Comparison of ENCODE assay signal across 1 cellular context in the genomic region with DNA sequence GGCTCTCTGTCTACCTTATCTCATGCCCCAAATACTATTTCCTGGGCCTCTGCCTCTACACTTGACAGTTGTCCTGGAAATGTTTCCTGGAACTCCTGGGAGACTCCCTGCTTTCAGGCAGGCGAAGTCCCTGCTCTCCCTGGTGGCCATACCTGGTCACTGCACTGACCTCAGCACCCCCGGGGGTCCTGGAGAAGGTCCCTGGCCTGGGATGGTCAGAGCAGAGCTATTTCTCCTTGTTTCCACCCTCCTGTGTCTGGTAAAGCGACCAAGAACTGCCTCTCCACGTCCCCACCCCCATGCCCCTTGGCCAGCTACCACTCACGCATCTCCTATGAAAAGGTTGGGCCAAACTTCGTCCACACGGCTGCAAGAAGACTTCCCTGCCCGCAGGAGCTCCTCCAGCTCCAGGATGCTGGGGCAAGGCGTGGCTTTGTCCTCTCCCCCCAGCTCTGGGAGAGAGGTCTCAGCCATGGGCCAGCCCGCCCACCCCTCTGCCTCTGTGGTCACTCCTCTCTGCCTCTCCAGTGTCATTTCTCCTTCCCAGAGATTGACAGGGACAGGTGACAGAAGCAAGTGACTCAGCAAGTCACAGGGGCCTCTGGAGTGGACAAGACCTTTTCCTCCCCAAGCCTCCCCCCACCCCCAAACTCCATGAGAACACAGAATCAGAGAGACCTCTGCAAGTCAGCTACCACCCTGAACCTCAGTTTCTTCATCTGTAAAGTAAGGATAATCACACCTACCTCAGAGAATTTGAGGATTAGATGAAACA.
TF ChIP-seq lines count a peak whose summit lies in the region.

No MANE protein-coding gene starts in this region.

TF ChIP-seq in K562, 482 proteins besides CTCF, POLR2A, EP300 and RAD21 (continued from another document and continues in another):
- TF ChIP-seq HMGXB4 (CRISPR knock-in tag; IDR thresholded peaks at IDR 0.05) (no peak), HNRNPLL (IDR thresholded peaks at IDR 0.05; ENCODE audit: low read depth, low read length, poor library complexity, severe bottlenecking) (no peak), MEF2A (IDR thresholded peaks at IDR 0.05; ENCODE audit: control insufficient read depth, low read depth, low read length) (no peak), FOXK1 (CRISPR knock-in tag; IDR thresholded peaks at IDR 0.05; ENCODE audit: borderline replicate concordance) (0 out of 2 replicates have a peak, but pooled peaks have one; percentile 24), TOE1 (IDR thresholded peaks at IDR 0.05; ENCODE audit: borderline replicate concordance) (0 out of 2 replicates have a peak, but pooled peaks have one; percentile 28), TOE1 (CRISPR knock-in tag; IDR thresholded peaks at IDR 0.05; ENCODE audit: borderline replicate concordance, low read depth) (no peak), SMAD1 (IDR thresholded peaks at IDR 0.05; ENCODE audit: low read depth, low read length, partially characterized antibody) (peak; percentile 27), MCM3 (IDR thresholded peaks at IDR 0.05) (no peak), SMARCC2 (IDR thresholded peaks at IDR 0.05; ENCODE audit: low read depth) (no peak), EGR1 (conservative IDR thresholded peaks at IDR 0.05) (peak; percentile 75), ZNF197 (CRISPR knock-in tag; IDR thresholded peaks at IDR 0.05; ENCODE audit: low read depth) (no peak), VEZF1 (CRISPR knock-in tag; IDR thresholded peaks at IDR 0.05) (peak; percentile 78; the same call in 1 of the 2 replicates), ELF1 (tag; IDR thresholded peaks at IDR 0.05) (no peak), AFF1 (IDR thresholded peaks at IDR 0.05; ENCODE audit: low read depth in 1 of 2, partially characterized antibody in 2 of 2) (peak in 1 of 2 experiments; percentile 19), POLR2AphosphoS2 (IDR thresholded peaks at IDR 0.05; ENCODE audit: low read length) (no peak), GTF2F1 (IDR thresholded peaks at IDR 0.05; ENCODE audit: low read depth, low read length) (no peak), ZKSCAN3 (CRISPR knock-in tag; IDR thresholded peaks at IDR 0.05) (no peak), RBM14 (IDR thresholded peaks at IDR 0.05; ENCODE audit: borderline replicate concordance, insufficient read depth, low read depth, low read length) (no peak), ZFX (CRISPR knock-in tag; IDR thresholded peaks at IDR 0.05) (peak; percentile 62), ZNF347 (CRISPR knock-in tag; IDR thresholded peaks at IDR 0.05; ENCODE audit: low read depth) (no peak), CREB1 (IDR thresholded peaks at IDR 0.05) (no peak), CREB1 (CRISPR knock-in tag; IDR thresholded peaks at IDR 0.05) (peak; percentile 21; the same call in 1 of the 2 replicates), TCF7 (IDR thresholded peaks at IDR 0.05; ENCODE audit: borderline replicate concordance) (no peak), ZNF507 (tag; conservative IDR thresholded peaks at IDR 0.05) (no peak), TRIM28 (IDR thresholded peaks at IDR 0.05) (no peak), POLR2G (IDR thresholded peaks at IDR 0.05; ENCODE audit: low read depth, low read length) (peak; percentile 68), KLF16 (IDR thresholded peaks at IDR 0.05) (0 out of 2 replicates have a peak, but pooled peaks have one; percentile 36)
- TF ChIP-seq, protein P1, sequence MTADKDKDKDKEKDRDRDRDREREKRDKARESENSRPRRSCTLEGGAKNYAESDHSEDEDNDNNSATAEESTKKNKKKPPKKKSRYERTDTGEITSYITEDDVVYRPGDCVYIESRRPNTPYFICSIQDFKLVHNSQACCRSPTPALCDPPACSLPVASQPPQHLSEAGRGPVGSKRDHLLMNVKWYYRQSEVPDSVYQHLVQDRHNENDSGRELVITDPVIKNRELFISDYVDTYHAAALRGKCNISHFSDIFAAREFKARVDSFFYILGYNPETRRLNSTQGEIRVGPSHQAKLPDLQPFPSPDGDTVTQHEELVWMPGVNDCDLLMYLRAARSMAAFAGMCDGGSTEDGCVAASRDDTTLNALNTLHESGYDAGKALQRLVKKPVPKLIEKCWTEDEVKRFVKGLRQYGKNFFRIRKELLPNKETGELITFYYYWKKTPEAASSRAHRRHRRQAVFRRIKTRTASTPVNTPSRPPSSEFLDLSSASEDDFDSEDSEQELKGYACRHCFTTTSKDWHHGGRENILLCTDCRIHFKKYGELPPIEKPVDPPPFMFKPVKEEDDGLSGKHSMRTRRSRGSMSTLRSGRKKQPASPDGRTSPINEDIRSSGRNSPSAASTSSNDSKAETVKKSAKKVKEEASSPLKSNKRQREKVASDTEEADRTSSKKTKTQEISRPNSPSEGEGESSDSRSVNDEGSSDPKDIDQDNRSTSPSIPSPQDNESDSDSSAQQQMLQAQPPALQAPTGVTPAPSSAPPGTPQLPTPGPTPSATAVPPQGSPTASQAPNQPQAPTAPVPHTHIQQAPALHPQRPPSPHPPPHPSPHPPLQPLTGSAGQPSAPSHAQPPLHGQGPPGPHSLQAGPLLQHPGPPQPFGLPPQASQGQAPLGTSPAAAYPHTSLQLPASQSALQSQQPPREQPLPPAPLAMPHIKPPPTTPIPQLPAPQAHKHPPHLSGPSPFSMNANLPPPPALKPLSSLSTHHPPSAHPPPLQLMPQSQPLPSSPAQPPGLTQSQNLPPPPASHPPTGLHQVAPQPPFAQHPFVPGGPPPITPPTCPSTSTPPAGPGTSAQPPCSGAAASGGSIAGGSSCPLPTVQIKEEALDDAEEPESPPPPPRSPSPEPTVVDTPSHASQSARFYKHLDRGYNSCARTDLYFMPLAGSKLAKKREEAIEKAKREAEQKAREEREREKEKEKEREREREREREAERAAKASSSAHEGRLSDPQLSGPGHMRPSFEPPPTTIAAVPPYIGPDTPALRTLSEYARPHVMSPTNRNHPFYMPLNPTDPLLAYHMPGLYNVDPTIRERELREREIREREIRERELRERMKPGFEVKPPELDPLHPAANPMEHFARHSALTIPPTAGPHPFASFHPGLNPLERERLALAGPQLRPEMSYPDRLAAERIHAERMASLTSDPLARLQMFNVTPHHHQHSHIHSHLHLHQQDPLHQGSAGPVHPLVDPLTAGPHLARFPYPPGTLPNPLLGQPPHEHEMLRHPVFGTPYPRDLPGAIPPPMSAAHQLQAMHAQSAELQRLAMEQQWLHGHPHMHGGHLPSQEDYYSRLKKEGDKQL (CRISPR knock-in tag; IDR thresholded peaks at IDR 0.05; ENCODE audit: borderline replicate concordance) = no peak
- TF ChIP-seq, protein P2, sequence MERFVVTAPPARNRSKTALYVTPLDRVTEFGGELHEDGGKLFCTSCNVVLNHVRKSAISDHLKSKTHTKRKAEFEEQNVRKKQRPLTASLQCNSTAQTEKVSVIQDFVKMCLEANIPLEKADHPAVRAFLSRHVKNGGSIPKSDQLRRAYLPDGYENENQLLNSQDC (CRISPR knock-in tag; IDR thresholded peaks at IDR 0.05) = no peak
- TF ChIP-seq, protein P3, sequence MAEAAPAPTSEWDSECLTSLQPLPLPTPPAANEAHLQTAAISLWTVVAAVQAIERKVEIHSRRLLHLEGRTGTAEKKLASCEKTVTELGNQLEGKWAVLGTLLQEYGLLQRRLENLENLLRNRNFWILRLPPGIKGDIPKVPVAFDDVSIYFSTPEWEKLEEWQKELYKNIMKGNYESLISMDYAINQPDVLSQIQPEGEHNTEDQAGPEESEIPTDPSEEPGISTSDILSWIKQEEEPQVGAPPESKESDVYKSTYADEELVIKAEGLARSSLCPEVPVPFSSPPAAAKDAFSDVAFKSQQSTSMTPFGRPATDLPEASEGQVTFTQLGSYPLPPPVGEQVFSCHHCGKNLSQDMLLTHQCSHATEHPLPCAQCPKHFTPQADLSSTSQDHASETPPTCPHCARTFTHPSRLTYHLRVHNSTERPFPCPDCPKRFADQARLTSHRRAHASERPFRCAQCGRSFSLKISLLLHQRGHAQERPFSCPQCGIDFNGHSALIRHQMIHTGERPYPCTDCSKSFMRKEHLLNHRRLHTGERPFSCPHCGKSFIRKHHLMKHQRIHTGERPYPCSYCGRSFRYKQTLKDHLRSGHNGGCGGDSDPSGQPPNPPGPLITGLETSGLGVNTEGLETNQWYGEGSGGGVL (CRISPR knock-in tag; IDR thresholded peaks at IDR 0.05) = no peak
- TF ChIP-seq, protein P4, sequence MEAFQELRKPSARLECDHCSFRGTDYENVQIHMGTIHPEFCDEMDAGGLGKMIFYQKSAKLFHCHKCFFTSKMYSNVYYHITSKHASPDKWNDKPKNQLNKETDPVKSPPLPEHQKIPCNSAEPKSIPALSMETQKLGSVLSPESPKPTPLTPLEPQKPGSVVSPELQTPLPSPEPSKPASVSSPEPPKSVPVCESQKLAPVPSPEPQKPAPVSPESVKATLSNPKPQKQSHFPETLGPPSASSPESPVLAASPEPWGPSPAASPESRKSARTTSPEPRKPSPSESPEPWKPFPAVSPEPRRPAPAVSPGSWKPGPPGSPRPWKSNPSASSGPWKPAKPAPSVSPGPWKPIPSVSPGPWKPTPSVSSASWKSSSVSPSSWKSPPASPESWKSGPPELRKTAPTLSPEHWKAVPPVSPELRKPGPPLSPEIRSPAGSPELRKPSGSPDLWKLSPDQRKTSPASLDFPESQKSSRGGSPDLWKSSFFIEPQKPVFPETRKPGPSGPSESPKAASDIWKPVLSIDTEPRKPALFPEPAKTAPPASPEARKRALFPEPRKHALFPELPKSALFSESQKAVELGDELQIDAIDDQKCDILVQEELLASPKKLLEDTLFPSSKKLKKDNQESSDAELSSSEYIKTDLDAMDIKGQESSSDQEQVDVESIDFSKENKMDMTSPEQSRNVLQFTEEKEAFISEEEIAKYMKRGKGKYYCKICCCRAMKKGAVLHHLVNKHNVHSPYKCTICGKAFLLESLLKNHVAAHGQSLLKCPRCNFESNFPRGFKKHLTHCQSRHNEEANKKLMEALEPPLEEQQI (IDR thresholded peaks at IDR 0.05) = no peak
- TF ChIP-seq, protein P5, sequence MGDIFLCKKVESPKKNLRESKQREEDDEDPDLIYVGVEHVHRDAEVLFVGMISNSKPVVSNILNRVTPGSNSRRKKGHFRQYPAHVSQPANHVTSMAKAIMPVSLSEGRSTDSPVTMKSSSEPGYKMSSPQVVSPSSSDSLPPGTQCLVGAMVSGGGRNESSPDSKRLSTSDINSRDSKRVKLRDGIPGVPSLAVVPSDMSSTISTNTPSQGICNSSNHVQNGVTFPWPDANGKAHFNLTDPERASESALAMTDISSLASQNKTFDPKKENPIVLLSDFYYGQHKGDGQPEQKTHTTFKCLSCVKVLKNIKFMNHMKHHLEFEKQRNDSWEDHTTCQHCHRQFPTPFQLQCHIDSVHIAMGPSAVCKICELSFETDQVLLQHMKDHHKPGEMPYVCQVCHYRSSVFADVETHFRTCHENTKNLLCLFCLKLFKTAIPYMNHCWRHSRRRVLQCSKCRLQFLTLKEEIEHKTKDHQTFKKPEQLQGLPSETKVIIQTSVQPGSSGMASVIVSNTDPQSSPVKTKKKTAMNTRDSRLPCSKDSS (IDR thresholded peaks at IDR 0.05; ENCODE audit: low read depth, partially characterized antibody) = no peak
